7 cellular contexts compared by ENCODE assay signal in genomic region chr1:22039594-22040347, GRCh38. TPM values are rescaled to one million over a fixed set of nuclear protein-coding genes. Genes with fewer than 3 reads are reported as not detected.
DNase-seq lines count a peak whose midpoint lies in the region; ATAC-seq and TF ChIP-seq lines count a peak whose summit lies in the region.

No MANE protein-coding gene starts in this region.

- DNase-seq in NCI-H2227 (lab: John Stamatoyannopoulos, UW; ENCODE audit: unreplicated experiment), result peak; percentile 54
- DNase-seq in activated CD4-positive, alpha-beta T cell treated with anti-CD3 and anti-CD28 coated beads for 48 hours, result peak; percentile 90
- DNase-seq in effector memory CD8-positive, alpha-beta T cell, result peak; percentile 88 to 91 (median 88)
- DNase-seq in nephron progenitor cell, result no peak
- DNase-seq in transverse colon, result peak; percentile 88

- in situ Hi-C loops in transverse colon (cut with MboI; ENCODE audit: low pct_ligation_motif_present in 1 of 4, low pct_unique_long_range_greater_than_20kb in 1 of 4, low sequenced_read_pairs in 3 of 4), result no loop called here

- peak; percentile 97 for ATAC-seq in HG02884 (IDR thresholded peaks at IDR 0.05; ENCODE audit: unreplicated experiment)
- ATAC-seq in effector memory CD8-positive, alpha-beta T cell (replicated peaks), result peak; percentile 96

- H3K4me3 ChIP-seq in transverse colon, result no peak overlapping the region

- peak overlapping the region; percentile 53 to 66 for H3K4me3 Mint-ChIP-seq in effector memory CD8-positive, alpha-beta T cell
- H3K4me3 Mint-ChIP-seq in nephron progenitor cell, result no peak overlapping the region

- no peaks in the 10 kb centered on the region for H3K27me3 Mint-ChIP-seq in effector memory CD8-positive, alpha-beta T cell
- peaks cover 8% of the 10 kb centered on the region for H3K27me3 Mint-ChIP-seq in nephron progenitor cell (ENCODE audit: low read depth, poor library complexity)

- no peaks in the 10 kb centered on the region for H3K36me3 ChIP-seq in transverse colon

- peak; percentile 29 for TF ChIP-seq POLR2A in GM18526 (IDR thresholded peaks at IDR 0.05; ENCODE audit: extremely low read depth, insufficient read length)
- TF ChIP-seq POLR2A in transverse colon (IDR thresholded peaks at IDR 0.05), result no peak

- peak overlapping the region; percentile 97 to 99 for H3K27ac Mint-ChIP-seq in effector memory CD8-positive, alpha-beta T cell
- H3K27ac Mint-ChIP-seq in nephron progenitor cell, result peak overlapping the region; percentile 50

- peaks cover 7 to 17% (median 11%) of the 10 kb centered on the region in 4 donors for H3K4me1 ChIP-seq in transverse colon

- no peaks in the 10 kb centered on the region for H3K9me3 ChIP-seq in transverse colon

- peak overlapping the region; percentile 65 to 79 (median 71) for H3K27ac ChIP-seq in transverse colon

- H3K36me3 Mint-ChIP-seq in effector memory CD8-positive, alpha-beta T cell (ENCODE audit: insufficient read depth), result peaks cover 22% of the 10 kb centered on the region
- H3K36me3 Mint-ChIP-seq in nephron progenitor cell (ENCODE audit: low read depth), result no peaks in the 10 kb centered on the region

- H3K4me1 Mint-ChIP-seq in effector memory CD8-positive, alpha-beta T cell (ENCODE audit: low read depth in 2 of 2), result peaks cover 31 to 36% of the 10 kb centered on the region in 2 donors
- H3K4me1 Mint-ChIP-seq in nephron progenitor cell, result peaks cover 37% of the 10 kb centered on the region

- TF ChIP-seq EP300 in transverse colon (IDR thresholded peaks at IDR 0.05; ENCODE audit: low read depth), result no peak

- TF ChIP-seq CTCF in nephron progenitor cell (IDR thresholded peaks at IDR 0.05), result no peak
- peak in 2 of 5 experiments; percentile 19 to 26 for TF ChIP-seq CTCF in transverse colon (IDR thresholded peaks at IDR 0.05)

- WGBS in transverse colon (ENCODE audit: low coverage in 1 of 2), 2 donors, result 18 to 30% methylated on average over 3 to 6 of the region's 6 CpGs

- intact Hi-C loops in transverse colon (cut with DNase I; ENCODE audit: low total_unique reads), result no loop called here

- H3K9me3 Mint-ChIP-seq in effector memory CD8-positive, alpha-beta T cell, result no peaks in the 10 kb centered on the region
- H3K9me3 Mint-ChIP-seq in nephron progenitor cell, result no peaks in the 10 kb centered on the region

- no peaks in the 10 kb centered on the region for H3K27me3 ChIP-seq in transverse colon

RNA-seq across cellular contexts. Expression of gene CDC42, which starts 12.7 kb away (rescaled TPM):
- total RNA-seq in transverse colon, result 100 to 1,000 TPM; 140 to 245 (median 174) TPM

RNA-seq across cellular contexts. Expression of gene CELA3A, which starts 38.3 kb away (rescaled TPM):
- not detected for total RNA-seq in transverse colon
